Comparison of ENCODE assay signal across 10 cellular contexts in the genomic region with DNA sequence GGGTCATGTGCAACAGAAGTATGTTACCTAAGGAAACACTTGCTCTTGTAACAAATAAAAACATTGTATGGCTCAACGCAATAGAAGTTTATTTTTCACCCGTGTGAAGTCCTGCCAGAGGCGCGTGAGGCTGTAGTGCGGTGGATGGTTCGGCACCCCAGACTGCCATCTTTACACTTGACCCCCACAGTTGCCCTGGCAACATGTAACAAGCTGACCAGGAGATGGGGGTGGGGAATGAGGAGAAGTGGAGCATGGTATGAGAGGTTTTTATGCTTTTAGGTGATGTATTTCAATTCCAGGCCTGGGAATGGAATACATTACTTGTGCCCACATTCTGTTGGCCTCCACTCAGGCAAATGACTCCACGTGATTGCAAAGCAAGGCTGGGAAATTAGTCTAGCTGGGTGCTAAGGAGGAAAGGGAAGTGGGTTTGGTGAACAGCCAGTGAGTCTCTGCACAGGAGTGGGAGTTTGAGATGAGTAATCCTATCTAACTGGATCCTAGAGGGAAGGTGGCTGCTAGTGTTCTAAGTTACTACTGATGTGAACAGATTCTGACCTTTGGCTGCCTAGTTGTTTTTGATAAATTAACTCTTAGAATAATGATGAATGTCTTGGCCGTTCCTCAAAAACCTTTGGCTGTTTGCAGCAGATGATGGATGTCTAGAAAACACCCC. TPM values are rescaled to one million over a fixed set of nuclear protein-coding genes. Genes with fewer than 3 reads are reported as not detected.
DNase-seq lines count a peak whose midpoint lies in the region; ATAC-seq and TF ChIP-seq lines count a peak whose summit lies in the region.
"Had no signal": no experiment of that assay in that cellular context is flagged by ENCODE, and none has a peak within 500 bp of the region (broad histone marks: within the 10 kb centered on the region; RNA-seq: fewer than 3 reads in every experiment).

No MANE protein-coding gene starts in this region.

- DNase-seq in NOMO-1 treated with DMSO at 0.1 percent for 48 hours (lab: John Stamatoyannopoulos, UW; ENCODE audit: unreplicated experiment) (peak; percentile 2), NOMO-1 (lab: John Stamatoyannopoulos, UW; ENCODE audit: unreplicated experiment in 2 of 2) (no peak), Panc1 (ENCODE audit: low read depth, low spot score) (no peak), epithelial cell of prostate (ENCODE audit: low read depth, low spot score) (peak; percentile 57), smooth muscle cell (lab: John Stamatoyannopoulos, UW; ENCODE audit: unreplicated experiment) (no peak), cerebellar nuclear complex (lab: John Stamatoyannopoulos, UW) (no peak)
- DNase-seq: SHP77 had no signal

- H3K4me1 ChIP-seq in Panc1 (ENCODE audit: control insufficient read depth, insufficient read depth, low read length) (no peaks in the 10 kb centered on the region), smooth muscle cell (ENCODE audit: low read depth) (no peaks in the 10 kb centered on the region)

- H3K4me3 ChIP-seq in Panc1 (ENCODE audit: low read depth in 2 of 2, low read length in 2 of 2) (no peak overlapping the region), smooth muscle cell (no peak overlapping the region)

- H3K9me3 ChIP-seq in Panc1 (ENCODE audit: control insufficient read depth, insufficient read depth, low read depth, low read length) (no peaks in the 10 kb centered on the region), smooth muscle cell (replicated peaks; ENCODE audit: low read depth) (no peaks in the 10 kb centered on the region)

- CTCF ChIA-PET in Panc1 (lab: Charles Lee), result no interaction called here

- no peaks in the 10 kb centered on the region for H3K79me2 ChIP-seq in smooth muscle cell (ENCODE audit: low read depth)

- POLR2A ChIA-PET in Panc1 (lab: Charles Lee), result no interaction called here

- peaks cover 18% of the 10 kb centered on the region for H3F3A ChIP-seq in smooth muscle cell (ENCODE audit: low read depth)

- intact Hi-C loops in Panc1 (cut with micrococcal nuclease; ENCODE audit: unreplicated experiment), result no loop called here

- 86% methylated on average over 8 of the region's 8 CpGs for WGBS in smooth muscle cell (ENCODE audit: low lambda C conversion rate)

- peak overlapping the region; percentile 37 for H3K9ac ChIP-seq in smooth muscle cell (ENCODE audit: low read depth)

- peak; percentile 53; the same call in 1 of the 2 replicates for ATAC-seq in Panc1
- no peak for ATAC-seq in GM18867 (IDR thresholded peaks at IDR 0.05; ENCODE audit: unreplicated experiment)
- no peak for ATAC-seq in HG03460 (IDR thresholded peaks at IDR 0.05; ENCODE audit: unreplicated experiment)

- peak overlapping the region; percentile 42 for H3K4me2 ChIP-seq in smooth muscle cell

- no peak overlapping the region for H2AFZ ChIP-seq in smooth muscle cell (ENCODE audit: low read depth)

- no peak overlapping the region for H3K27ac ChIP-seq in Panc1 (ENCODE audit: low read length)
- peak overlapping the region; percentile 77 for H3K27ac ChIP-seq in epithelial cell of prostate
- peak overlapping the region; percentile 93 for H3K27ac ChIP-seq in smooth muscle cell (ENCODE audit: low read depth)
- H3K27ac ChIP-seq: 22Rv1 had no signal

- no TSS peak for BruUV-seq in Panc1 (replicated peaks; lab: Mats Ljungman, UMichigan)

- H4K20me1 ChIP-seq in smooth muscle cell (ENCODE audit: low read depth), result no peaks in the 10 kb centered on the region

- TF ChIP-seq CTCF in Panc1 (IDR thresholded peaks at IDR 0.05) (no peak), smooth muscle cell (IDR thresholded peaks at IDR 0.05; ENCODE audit: borderline replicate concordance, insufficient read depth, poor library complexity, severe bottlenecking) (no peak)

- H3K27me3 ChIP-seq in Panc1 (ENCODE audit: control insufficient read depth, insufficient read depth, low read length) (no peaks in the 10 kb centered on the region), smooth muscle cell (ENCODE audit: low read depth) (no peaks in the 10 kb centered on the region)

- H3K36me3 ChIP-seq in Panc1 (ENCODE audit: control insufficient read depth, insufficient read depth, low read length), result no peaks in the 10 kb centered on the region
- no peaks in the 10 kb centered on the region for H3K36me3 ChIP-seq in smooth muscle cell (ENCODE audit: low read depth)

- in situ Hi-C loops in Panc1 (cut with HindIII; ENCODE audit: low pct_unique_long_range_greater_than_20kb, low sequenced_read_pairs), result no loop called here

RNA-seq across cellular contexts. Expression of gene GREM1, which starts 33.8 kb away (rescaled TPM):
- total RNA-seq in Panc1 (2021; ENCODE audit: unreplicated experiment) (0.41 TPM), smooth muscle cell (80.1 and 105 TPM in 2 replicates)
- polyA plus RNA-seq in Panc1 (2012; ENCODE audit: insufficient read length), result 0.02 TPM
- 40.6 and 57.4 TPM in 2 replicates for polyA plus RNA-seq in smooth muscle cell

RNA-seq across cellular contexts. Expression of gene SCG5, which starts 42.5 kb away (rescaled TPM):
- 0.67 TPM for total RNA-seq in Panc1 (2021; ENCODE audit: unreplicated experiment)
- polyA plus RNA-seq in Panc1 (2012; ENCODE audit: insufficient read length), result not detected
- total RNA-seq in smooth muscle cell, result 19.5 and 37.2 TPM in 2 replicates
- 19.4 and 34.7 TPM in 2 replicates for polyA plus RNA-seq in smooth muscle cell

Comparison
In these comparisons a context has a peak if more than half of its experiments do, and no peak if none do; other contexts are left out.
1. DNase-seq: peak in NOMO-1 treated with DMSO at 0.1 percent for 48 hours (single experiment) and epithelial cell of prostate (single experiment); none in NOMO-1 (0 of 2), Panc1 (single experiment), smooth muscle cell (single experiment) and cerebellar nuclear complex (0 of 2).
2. RNA of gene GREM1, which starts 33.8 kb away (total RNA-seq): 80.1 to 105 TPM in smooth muscle cell; 0.41 TPM in Panc1 (single experiment); every median in the first group is over 10 times any median in the second.
3. RNA of gene SCG5, which starts 42.5 kb away (total RNA-seq): 19.5 to 37.2 TPM in smooth muscle cell; 0.67 TPM in Panc1 (single experiment); every median in the first group is over 10 times any median in the second.